Comparison of ENCODE assay signal across 1 cellular context in genomic region chr19:34237939-34238338, GRCh38.
TF ChIP-seq lines count a peak whose summit lies in the region.

No MANE protein-coding gene starts in this region.

TF ChIP-seq in GM23338, 12 proteins besides CTCF, POLR2A, EP300 and RAD21 (continued from another document):
- no peak for TF ChIP-seq ZNF462 (CRISPR knock-in tag; IDR thresholded peaks at IDR 0.05)
- no peak for TF ChIP-seq STAT1 (IDR thresholded peaks at IDR 0.05; ENCODE audit: unreplicated experiment)
